In genomic region chr16:33986521-33986920, GRCh38 we compare ENCODE assay signal across 6 cellular contexts.
DNase-seq lines count a peak whose midpoint lies in the region; ATAC-seq, FAIRE-seq and TF ChIP-seq lines count a peak whose summit lies in the region.
"Not testable (repeated sequence)": the region's sequence is repeated elsewhere in the genome, so short reads cannot be mapped to it uniquely, and the experiment has no call there.

No MANE protein-coding gene starts in this region.

- H3K36me3 ChIP-seq in kidney (ENCODE audit: control insufficient read depth in 1 of 2, insufficient read depth in 2 of 2, low read length in 2 of 2); lower lobe of right lung; sigmoid colon: not testable (repeated sequence)

- not testable (repeated sequence) for ATAC-seq in Right ventricle myocardium superior (ENCODE audit: poor library complexity); lower lobe of right lung

- not testable (repeated sequence) for H3K27ac Mint-ChIP-seq in CD14-positive monocyte; osteocyte (ENCODE audit: unreplicated experiment)

- H3K4me3 Mint-ChIP-seq in CD14-positive monocyte; osteocyte (ENCODE audit: unreplicated experiment): not testable (repeated sequence)

- not testable (repeated sequence) for H3K36me3 Mint-ChIP-seq in CD14-positive monocyte; osteocyte (ENCODE audit: unreplicated experiment)

- not testable (repeated sequence) for TF ChIP-seq EP300 in sigmoid colon (IDR thresholded peaks at IDR 0.05)

- not testable (repeated sequence) for H3K4me1 Mint-ChIP-seq in CD14-positive monocyte; osteocyte (ENCODE audit: unreplicated experiment)

- not testable (repeated sequence) for FAIRE-seq in kidney (lab: Jason Lieb, UNC)

- TF ChIP-seq POLR2A in sigmoid colon (IDR thresholded peaks at IDR 0.05): not testable (repeated sequence)

- not testable (repeated sequence) for H3K4me1 ChIP-seq in kidney (ENCODE audit: control insufficient read depth in 1 of 2, insufficient read depth in 1 of 2, low read depth in 1 of 2, low read length in 2 of 2); lower lobe of right lung; sigmoid colon

- intact Hi-C loops in CD14-positive monocyte (cut with micrococcal nuclease); Right ventricle myocardium superior (cut with DNase I); kidney (cut with DNase I); lower lobe of right lung (cut with DNase I); sigmoid colon (cut with DNase I): not testable (repeated sequence)

- not testable (repeated sequence) for H3K27me3 Mint-ChIP-seq in CD14-positive monocyte (ENCODE audit: low read depth in 3 of 3); osteocyte (ENCODE audit: unreplicated experiment)

- not testable (repeated sequence) for H3K9me3 Mint-ChIP-seq in CD14-positive monocyte; osteocyte (ENCODE audit: unreplicated experiment)

- not testable (repeated sequence) for H3K9me3 ChIP-seq in kidney (ENCODE audit: control insufficient read depth in 1 of 2, low read length in 2 of 2); lower lobe of right lung; sigmoid colon

- H3K27ac ChIP-seq in kidney (ENCODE audit: low read depth in 2 of 2, low read length in 2 of 2); lower lobe of right lung; sigmoid colon: not testable (repeated sequence)

- H3K4me3 ChIP-seq in kidney (ENCODE audit: low read length in 2 of 2); lower lobe of right lung; sigmoid colon: not testable (repeated sequence)

- DNase-seq in CD14-positive monocyte (ENCODE audit: low spot score) (peak; percentile 10), Right ventricle myocardium superior (peak; percentile 11), kidney (peak; percentile 18), lower lobe of right lung (peak; percentile 1), osteocyte (ENCODE audit: extremely low spot score, unreplicated experiment) (peak; percentile 13), sigmoid colon (peak; percentile 30)

- WGBS in sigmoid colon, 2 donors: 80 to 86% methylated on average over 6 of the region's 8 CpGs

- H3K9ac ChIP-seq in kidney (ENCODE audit: low read length in 2 of 2): not testable (repeated sequence)

- not testable (repeated sequence) for H3K27me3 ChIP-seq in lower lobe of right lung (ENCODE audit: low read depth); sigmoid colon

- TF ChIP-seq CTCF in CD14-positive monocyte (IDR thresholded peaks at IDR 0.05); kidney (IDR thresholded peaks at IDR 0.05; ENCODE audit: borderline replicate concordance, extremely low read depth, insufficient read depth); lower lobe of right lung (IDR thresholded peaks at IDR 0.05); osteocyte (IDR thresholded peaks at IDR 0.05); sigmoid colon (IDR thresholded peaks at IDR 0.05): not testable (repeated sequence)
